In the genomic region with DNA sequence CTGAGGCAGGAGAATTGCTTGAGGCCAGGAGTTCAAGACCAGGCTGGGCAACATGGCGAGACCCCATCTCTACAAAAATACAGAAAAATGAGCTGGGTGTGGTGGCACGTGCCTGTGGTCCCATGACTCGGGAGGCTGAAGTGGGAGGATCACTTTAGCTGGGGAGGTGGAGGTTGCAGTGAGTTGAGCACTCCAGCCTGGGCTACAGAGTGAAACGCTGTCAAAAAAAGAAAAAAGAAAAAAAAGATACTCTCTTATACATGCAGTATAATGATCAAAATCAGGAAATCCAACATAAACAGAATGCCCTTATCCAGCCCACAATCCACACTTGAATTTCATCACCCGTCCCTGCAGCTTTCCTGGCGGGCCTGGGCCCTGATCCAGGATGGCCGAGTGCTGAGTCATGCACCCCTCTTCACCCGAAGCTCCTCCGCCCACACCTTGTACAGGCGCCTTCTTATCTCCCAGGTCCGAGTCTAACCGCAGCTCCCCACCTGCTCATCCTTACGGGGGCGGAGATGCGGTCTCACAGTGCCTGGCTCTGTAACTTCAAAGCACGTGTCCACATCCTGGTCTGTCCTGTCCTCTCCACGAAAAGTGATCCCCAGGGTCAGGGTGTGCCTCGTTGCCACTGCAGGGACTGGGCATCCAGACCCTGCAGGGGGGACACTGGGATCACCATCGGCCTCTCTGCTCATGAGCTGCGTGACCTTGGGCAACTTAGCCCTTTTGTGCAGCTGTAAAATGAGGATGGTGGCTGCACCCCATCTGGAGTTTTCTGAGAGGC, we compare ENCODE assay signal across 9 cellular contexts.
DNase-seq lines count a peak whose midpoint lies in the region; ATAC-seq and TF ChIP-seq lines count a peak whose summit lies in the region.
"Had no signal": no experiment of that assay in that cellular context is flagged by ENCODE, and none has a peak within 500 bp of the region (broad histone marks: within the 10 kb centered on the region; RNA-seq: fewer than 3 reads in every experiment).

No MANE protein-coding gene starts in this region.

- peaks cover 8 to 30% (median 13%) of the 10 kb centered on the region in 4 donors for H3K4me1 Mint-ChIP-seq in CD4-positive, CD25-positive, alpha-beta regulatory T cell
- H3K4me1 Mint-ChIP-seq in neural crest cell, result peaks cover 16% of the 10 kb centered on the region

- H3K27ac ChIP-seq in CD4-positive, CD25-positive, alpha-beta regulatory T cell (ENCODE audit: insufficient read depth, low read length, poor library complexity, severe bottlenecking), result no peak overlapping the region

- peak overlapping the region in 2 of 3 donors; percentile 71 to 84 for H3K27ac Mint-ChIP-seq in CD4-positive, CD25-positive, alpha-beta regulatory T cell
- peak overlapping the region; percentile 87 for H3K27ac Mint-ChIP-seq in neural crest cell (ENCODE audit: unreplicated experiment)
- H3K27ac Mint-ChIP-seq: activated T-cell treated with anti-CD3 and anti-CD28 coated beads, Interleukin-2, amount 50 U/mL, for 72 hours had no signal

- no peaks in the 10 kb centered on the region for H3K27me3 ChIP-seq in CD4-positive, CD25-positive, alpha-beta regulatory T cell (ENCODE audit: control insufficient read depth, insufficient read depth, low read length)

- no peak for DNase-seq in CD4-positive, CD25-positive, alpha-beta regulatory T cell
- DNase-seq in LHCN-M2 (ENCODE audit: low read depth) (peak; percentile 88), dedifferentiated amniotic fluid mesenchymal stem cell (ENCODE audit: extremely low spot score) (peak; percentile 86), neural crest cell (ENCODE audit: low read depth, low spot score) (no peak), GM10266 (ENCODE audit: extremely low spot score) (no peak), NCI-H146 treated with DMSO at 0.1 percent for 48 hours (lab: John Stamatoyannopoulos, UW; ENCODE audit: unreplicated experiment) (no peak), epidermal melanocyte (ENCODE audit: insufficient read length, low spot score) (no peak)

- no peak for TF ChIP-seq CTCF in neural crest cell (conservative IDR thresholded peaks at IDR 0.05)
- no peak for TF ChIP-seq CTCF in GM10266 (IDR thresholded peaks at IDR 0.05; ENCODE audit: control insufficient read depth, insufficient read depth, low read depth, missing control alignments)

- no peaks in the 10 kb centered on the region for H3K9me3 ChIP-seq in CD4-positive, CD25-positive, alpha-beta regulatory T cell (ENCODE audit: control insufficient read depth in 2 of 2, low read length in 2 of 2)

- H3K4me3 ChIP-seq in CD4-positive, CD25-positive, alpha-beta regulatory T cell (ENCODE audit: low read depth, low read length), result no peak overlapping the region

- peaks cover 0 to 1% (median 0%) of the 10 kb centered on the region in 7 donors for H3K9me3 Mint-ChIP-seq in CD4-positive, CD25-positive, alpha-beta regulatory T cell
- no peaks in the 10 kb centered on the region for H3K9me3 Mint-ChIP-seq in neural crest cell
- H3K9me3 Mint-ChIP-seq: activated T-cell treated with anti-CD3 and anti-CD28 coated beads, Interleukin-2, amount 50 U/mL, for 72 hours had no signal

- no peaks in the 10 kb centered on the region for H3K36me3 Mint-ChIP-seq in CD4-positive, CD25-positive, alpha-beta regulatory T cell
- no peaks in the 10 kb centered on the region for H3K36me3 Mint-ChIP-seq in neural crest cell (ENCODE audit: low read depth)

- no peak overlapping the region for H3K4me3 Mint-ChIP-seq in CD4-positive, CD25-positive, alpha-beta regulatory T cell
- no peak overlapping the region for H3K4me3 Mint-ChIP-seq in neural crest cell

- peaks cover 10% of the 10 kb centered on the region for H3K4me1 ChIP-seq in CD4-positive, CD25-positive, alpha-beta regulatory T cell (ENCODE audit: control insufficient read depth, insufficient read depth, low read length, poor library complexity, severe bottlenecking)

- peaks cover 4% of the 10 kb centered on the region for H3K27me3 Mint-ChIP-seq in CD4-positive, CD25-positive, alpha-beta regulatory T cell
- H3K27me3 Mint-ChIP-seq in neural crest cell (ENCODE audit: low read depth), result no peaks in the 10 kb centered on the region

- no peaks in the 10 kb centered on the region for H3K36me3 ChIP-seq in CD4-positive, CD25-positive, alpha-beta regulatory T cell (ENCODE audit: control insufficient read depth, insufficient read depth, low read length)

- ATAC-seq in CD4-positive, CD25-positive, alpha-beta regulatory T cell (ENCODE audit: low read depth in 2 of 2), result no peak
- ATAC-seq in HG02588 (IDR thresholded peaks at IDR 0.05; ENCODE audit: unreplicated experiment), result no peak

Comparison
In these comparisons a context has a peak if more than half of its experiments do, and no peak if none do; other contexts are left out.
1. DNase-seq: peak in LHCN-M2 (single experiment) and dedifferentiated amniotic fluid mesenchymal stem cell (single experiment); none in CD4-positive, CD25-positive, alpha-beta regulatory T cell (0 of 3), neural crest cell (single experiment), GM10266 (single experiment), NCI-H146 treated with DMSO at 0.1 percent for 48 hours (single experiment) and epidermal melanocyte (single experiment).